8 cellular contexts compared by ENCODE assay signal in genomic region chr13:48093588-48093987, GRCh38. TPM values are rescaled to one million over a fixed set of nuclear protein-coding genes. Genes with fewer than 3 reads are reported as not detected.
DNase-seq lines count a peak whose midpoint lies in the region; ATAC-seq and TF ChIP-seq lines count a peak whose summit lies in the region.

No MANE protein-coding gene starts in this region.

- H3K4me3 ChIP-seq in liver (ENCODE audit: low read depth in 1 of 3, low read length in 3 of 3) (peak overlapping the region; percentile 77 to 98 (median 97)), thoracic aorta (peak overlapping the region; percentile 94)

- H3K4me3 Mint-ChIP-seq in activated T-cell treated with anti-CD3 and anti-CD28 coated beads, Interleukin-2, amount 50 U/mL, for 24 hours = peak overlapping the region; percentile 99
- H3K4me3 Mint-ChIP-seq in activated naive CD8-positive, alpha-beta T cell treated with anti-CD3 and anti-CD28 coated beads, Interleukin-2, amount 10 ng/mL, durations not matched to agents 7 days and 5 days = peak overlapping the region; percentile 97

- H3K27ac ChIP-seq in liver (ENCODE audit: low read depth in 1 of 2, low read length in 2 of 2) (no peak overlapping the region), thoracic aorta (no peak overlapping the region)

- H3K36me3 Mint-ChIP-seq in activated T-cell treated with anti-CD3 and anti-CD28 coated beads, Interleukin-2, amount 50 U/mL, for 24 hours (ENCODE audit: low read depth) = peaks cover 47% of the 10 kb centered on the region
- peaks cover 11% of the 10 kb centered on the region for H3K36me3 Mint-ChIP-seq in activated naive CD8-positive, alpha-beta T cell treated with anti-CD3 and anti-CD28 coated beads, Interleukin-2, amount 10 ng/mL, durations not matched to agents 7 days and 5 days

- TF ChIP-seq RAD21 in liver (IDR thresholded peaks at IDR 0.05) = no peak

- ATAC-seq in activated naive CD8-positive, alpha-beta T cell treated with anti-CD3 and anti-CD28 coated beads, Interleukin-2, amount 10 ng/mL, durations not matched to agents 7 days and 5 days (ENCODE audit: low read depth) = no peak
- ATAC-seq in thoracic aorta (ENCODE audit: insufficient number of reproducible peaks, low FRiP score, low read depth) (no peak), GM18909 (IDR thresholded peaks at IDR 0.05; ENCODE audit: poor library complexity, unreplicated experiment) (no peak)

- H3K27me3 Mint-ChIP-seq in activated T-cell treated with anti-CD3 and anti-CD28 coated beads, Interleukin-2, amount 50 U/mL, for 24 hours = peaks cover 1% of the 10 kb centered on the region
- H3K27me3 Mint-ChIP-seq in activated naive CD8-positive, alpha-beta T cell treated with anti-CD3 and anti-CD28 coated beads, Interleukin-2, amount 10 ng/mL, durations not matched to agents 7 days and 5 days = peaks cover under 1% of the 10 kb centered on the region

- no peak for DNase-seq in activated T-cell treated with anti-CD3 and anti-CD28 coated beads, Interleukin-2, amount 50 U/mL, for 24 hours
- DNase-seq in activated T-cell treated with anti-CD3 and anti-CD28 coated beads, Interleukin-2, amount 50 U/mL, for 48 hours = no peak
- DNase-seq in activated naive CD8-positive, alpha-beta T cell treated with anti-CD3 and anti-CD28 coated beads, Interleukin-2, amount 10 ng/mL, durations not matched to agents 7 days and 5 days = no peak
- DNase-seq in thoracic aorta (ENCODE audit: low spot score) (no peak), NCI-H1436 treated with DMSO at 0.1 percent for 48 hours (lab: John Stamatoyannopoulos, UW) (no peak), AG08395 (ENCODE audit: low spot score) (no peak)

- no peak overlapping the region for H3K9ac ChIP-seq in liver (ENCODE audit: low read depth in 1 of 2, low read length in 2 of 2)

- 84% methylated on average over 9 of the region's 9 CpGs for WGBS in liver

- H3K36me3 ChIP-seq in liver (ENCODE audit: control insufficient read depth in 4 of 4, insufficient read depth in 3 of 4, low read depth in 1 of 4, low read length in 3 of 4) (no peaks in the 10 kb centered on the region), thoracic aorta (no peaks in the 10 kb centered on the region)

- H3K9me3 ChIP-seq in liver (ENCODE audit: control insufficient read depth in 4 of 4, low read length in 3 of 4) = no peaks in the 10 kb centered on the region
- H3K9me3 ChIP-seq in thoracic aorta = no peaks in the 10 kb centered on the region

- POLR2A ChIA-PET in activated naive CD8-positive, alpha-beta T cell treated with anti-CD3 and anti-CD28 coated beads, Interleukin-2, amount 10 ng/mL, durations not matched to agents 7 days and 5 days (lab: Charles Lee) = interaction anchor here (0.6 to 2.0 kb wide), 4 partner anchors 15 to 141 kb away, joined by 3 to 16 read pairs (median 6); partner anchors contain the start of gene NUDT15

- H3K9me3 Mint-ChIP-seq in activated T-cell treated with anti-CD3 and anti-CD28 coated beads, Interleukin-2, amount 50 U/mL, for 24 hours = peaks cover 2% of the 10 kb centered on the region
- H3K9me3 Mint-ChIP-seq in activated naive CD8-positive, alpha-beta T cell treated with anti-CD3 and anti-CD28 coated beads, Interleukin-2, amount 10 ng/mL, durations not matched to agents 7 days and 5 days = peaks cover 1% of the 10 kb centered on the region

- TF ChIP-seq CTCF in liver (IDR thresholded peaks at IDR 0.05; ENCODE audit: low read depth, low read length, missing input control) (no peak), thoracic aorta (IDR thresholded peaks at IDR 0.05) (no peak)

- H3K4me1 Mint-ChIP-seq in activated T-cell treated with anti-CD3 and anti-CD28 coated beads, Interleukin-2, amount 50 U/mL, for 24 hours (ENCODE audit: low read depth) = peaks cover 48% of the 10 kb centered on the region
- H3K4me1 Mint-ChIP-seq in activated naive CD8-positive, alpha-beta T cell treated with anti-CD3 and anti-CD28 coated beads, Interleukin-2, amount 10 ng/mL, durations not matched to agents 7 days and 5 days = peaks cover 35% of the 10 kb centered on the region

- H3K27me3 ChIP-seq in liver (ENCODE audit: control insufficient read depth in 4 of 4, insufficient read depth in 4 of 4, low read length in 3 of 4) (no peaks in the 10 kb centered on the region), thoracic aorta (replicated peaks; ENCODE audit: insufficient read depth) (no peaks in the 10 kb centered on the region)

- H3K27ac Mint-ChIP-seq in activated T-cell treated with anti-CD3 and anti-CD28 coated beads, Interleukin-2, amount 50 U/mL, for 24 hours = peak overlapping the region; percentile 97
- H3K27ac Mint-ChIP-seq in activated naive CD8-positive, alpha-beta T cell treated with anti-CD3 and anti-CD28 coated beads, Interleukin-2, amount 10 ng/mL, durations not matched to agents 7 days and 5 days = peak overlapping the region; percentile 96

- H3K4me1 ChIP-seq in liver (ENCODE audit: control insufficient read depth in 4 of 4, insufficient read depth in 4 of 4, low read length in 3 of 4) (peaks cover 6 to 44% (median 26%) of the 10 kb centered on the region in 4 donors), thoracic aorta (ENCODE audit: control insufficient read depth in 1 of 2, low read depth in 2 of 2) (peaks cover 26 to 29% of the 10 kb centered on the region in 2 donors)

TF ChIP-seq in liver, 16 proteins besides CTCF, POLR2A, EP300 and RAD21:
- no peak for TF ChIP-seq FOXA1 (IDR thresholded peaks at IDR 0.05)
- TF ChIP-seq, protein P1, sequence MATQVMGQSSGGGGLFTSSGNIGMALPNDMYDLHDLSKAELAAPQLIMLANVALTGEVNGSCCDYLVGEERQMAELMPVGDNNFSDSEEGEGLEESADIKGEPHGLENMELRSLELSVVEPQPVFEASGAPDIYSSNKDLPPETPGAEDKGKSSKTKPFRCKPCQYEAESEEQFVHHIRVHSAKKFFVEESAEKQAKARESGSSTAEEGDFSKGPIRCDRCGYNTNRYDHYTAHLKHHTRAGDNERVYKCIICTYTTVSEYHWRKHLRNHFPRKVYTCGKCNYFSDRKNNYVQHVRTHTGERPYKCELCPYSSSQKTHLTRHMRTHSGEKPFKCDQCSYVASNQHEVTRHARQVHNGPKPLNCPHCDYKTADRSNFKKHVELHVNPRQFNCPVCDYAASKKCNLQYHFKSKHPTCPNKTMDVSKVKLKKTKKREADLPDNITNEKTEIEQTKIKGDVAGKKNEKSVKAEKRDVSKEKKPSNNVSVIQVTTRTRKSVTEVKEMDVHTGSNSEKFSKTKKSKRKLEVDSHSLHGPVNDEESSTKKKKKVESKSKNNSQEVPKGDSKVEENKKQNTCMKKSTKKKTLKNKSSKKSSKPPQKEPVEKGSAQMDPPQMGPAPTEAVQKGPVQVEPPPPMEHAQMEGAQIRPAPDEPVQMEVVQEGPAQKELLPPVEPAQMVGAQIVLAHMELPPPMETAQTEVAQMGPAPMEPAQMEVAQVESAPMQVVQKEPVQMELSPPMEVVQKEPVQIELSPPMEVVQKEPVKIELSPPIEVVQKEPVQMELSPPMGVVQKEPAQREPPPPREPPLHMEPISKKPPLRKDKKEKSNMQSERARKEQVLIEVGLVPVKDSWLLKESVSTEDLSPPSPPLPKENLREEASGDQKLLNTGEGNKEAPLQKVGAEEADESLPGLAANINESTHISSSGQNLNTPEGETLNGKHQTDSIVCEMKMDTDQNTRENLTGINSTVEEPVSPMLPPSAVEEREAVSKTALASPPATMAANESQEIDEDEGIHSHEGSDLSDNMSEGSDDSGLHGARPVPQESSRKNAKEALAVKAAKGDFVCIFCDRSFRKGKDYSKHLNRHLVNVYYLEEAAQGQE (IDR thresholded peaks at IDR 0.05) = no peak
- no peak for TF ChIP-seq JUND (IDR thresholded peaks at IDR 0.05)
- no peak for TF ChIP-seq TAF1 (conservative IDR thresholded peaks at IDR 0.05)
- no peak for TF ChIP-seq FOXA2 (IDR thresholded peaks at IDR 0.05)
- no peak for TF ChIP-seq ATF3 (IDR thresholded peaks at IDR 0.05)
- TF ChIP-seq YY1 (IDR thresholded peaks at IDR 0.05) = no peak
- no peak for TF ChIP-seq HNF4A (conservative IDR thresholded peaks at IDR 0.05)
- no peak for TF ChIP-seq GABPA (IDR thresholded peaks at IDR 0.05 in 1 of 2, conservative IDR thresholded peaks at IDR 0.05 in 1 of 2)
- no peak for TF ChIP-seq HNF4G (IDR thresholded peaks at IDR 0.05)

RNA-seq across cellular contexts. Expression of gene MED4, which starts 1.3 kb away (rescaled TPM):
- 10 to 100 TPM; 56.1 TPM for total RNA-seq in activated naive CD8-positive, alpha-beta T cell treated with anti-CD3 and anti-CD28 coated beads, Interleukin-2, amount 10 ng/mL, durations not matched to agents 7 days and 5 days
- total RNA-seq in liver = 10 to 100 TPM; 18.2 to 22.8 TPM
- 10 to 100 TPM; 22.3 to 32.4 TPM for polyA plus RNA-seq in liver
- 10 to 100 TPM; 13.3 to 35.0 TPM for total RNA-seq in thoracic aorta

RNA-seq across cellular contexts. Expression of gene NUDT15, which starts 56.1 kb away (rescaled TPM):
- total RNA-seq in activated naive CD8-positive, alpha-beta T cell treated with anti-CD3 and anti-CD28 coated beads, Interleukin-2, amount 10 ng/mL, durations not matched to agents 7 days and 5 days = 10 to 100 TPM; 10.7 TPM
- total RNA-seq in liver (1 to 10 TPM; 6.0 to 7.7 TPM), thoracic aorta (1 to 10 TPM; 8.8 to 9.7 TPM)
- 1 to 10 TPM; 6.5 to 7.3 TPM for polyA plus RNA-seq in liver
